In the genomic region with DNA sequence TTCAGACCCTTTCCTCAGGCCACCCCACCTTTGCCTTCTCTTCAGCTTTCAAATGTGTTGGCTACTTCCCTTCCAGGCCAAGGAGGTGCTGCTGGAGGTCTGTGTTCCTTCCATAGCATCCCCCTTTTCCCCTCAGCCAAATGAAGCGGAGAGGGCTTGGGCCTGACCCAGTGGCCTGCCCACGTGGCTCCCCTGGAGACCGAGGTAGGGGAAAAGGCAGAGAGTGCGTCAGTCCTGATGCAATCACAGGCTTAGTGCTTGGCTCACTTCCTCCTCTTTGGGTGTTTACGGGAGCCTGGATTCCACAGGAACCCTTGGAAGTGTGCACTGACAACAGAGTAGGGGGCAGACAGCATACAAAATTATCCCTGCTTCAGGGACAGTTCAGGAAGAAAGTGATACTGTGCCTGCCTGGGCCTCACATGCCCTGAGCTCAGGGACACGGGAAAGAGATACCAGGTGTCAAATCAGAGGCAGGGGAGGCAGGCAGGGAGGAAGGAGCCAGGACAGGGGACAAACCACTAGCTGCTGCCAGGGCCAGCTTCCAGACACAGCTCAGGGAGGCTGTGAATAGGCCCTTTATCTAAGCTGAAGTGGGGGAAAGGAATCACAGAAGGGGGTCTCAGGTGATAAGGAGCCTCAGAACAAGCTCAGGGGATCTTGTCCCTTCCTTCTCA, we compare ENCODE assay signal across 8 cellular contexts. TPM values are rescaled to one million over a fixed set of nuclear protein-coding genes. Genes with fewer than 3 reads are reported as not detected.
DNase-seq lines count a peak whose midpoint lies in the region; ATAC-seq and TF ChIP-seq lines count a peak whose summit lies in the region.

No MANE protein-coding gene starts in this region.

- H3K9me3 Mint-ChIP-seq in activated naive CD4-positive, alpha-beta T cell treated with anti-CD3 and anti-CD28 coated beads, Interleukin-2, amount 50 U/mL, for 24 hours, result no peaks in the 10 kb centered on the region
- H3K9me3 Mint-ChIP-seq in activated CD4-positive, alpha-beta memory T cell treated with anti-CD3 and anti-CD28 coated beads, Interleukin-2, amount 10 ng/mL, durations not matched to agents 7 days and 5 days, result no peaks in the 10 kb centered on the region

- CTCF ChIA-PET in activated CD4-positive, alpha-beta memory T cell treated with anti-CD3 and anti-CD28 coated beads, Interleukin-2, amount 10 ng/mL, durations not matched to agents 7 days and 5 days (lab: Charles Lee), result interaction anchor here (1.2 to 17.7 kb wide), 8 partner anchors 9 to 166 kb away, joined by 3 to 395 read pairs (median 7); a partner anchor contains a TSS

- no peak overlapping the region for H3K4me3 Mint-ChIP-seq in activated naive CD4-positive, alpha-beta T cell treated with anti-CD3 and anti-CD28 coated beads, Interleukin-2, amount 50 U/mL, for 24 hours
- H3K4me3 Mint-ChIP-seq in activated CD4-positive, alpha-beta memory T cell treated with anti-CD3 and anti-CD28 coated beads, Interleukin-2, amount 10 ng/mL, durations not matched to agents 7 days and 5 days, result no peak overlapping the region

- no peak for DNase-seq in activated naive CD4-positive, alpha-beta T cell treated with Interleukin-2 at 50 U/mL for 16 hours
- DNase-seq in activated CD4-positive, alpha-beta memory T cell treated with anti-CD3 and anti-CD28 coated beads, Interleukin-2, amount 10 ng/mL, durations not matched to agents 7 days and 5 days, result no peak
- DNase-seq in foreskin keratinocyte, result peak; percentile 76 to 90
- DNase-seq in occipital lobe (lab: John Stamatoyannopoulos, UW), result peak; percentile 16
- no peak for DNase-seq in germinal center (ENCODE audit: low spot score)

- peak overlapping the region; percentile 99 for H3K27ac ChIP-seq in foreskin keratinocyte

- H3K27me3 ChIP-seq in foreskin keratinocyte, result no peaks in the 10 kb centered on the region

- peak; percentile 77 for ATAC-seq in foreskin keratinocyte
- ATAC-seq in GM18907 (IDR thresholded peaks at IDR 0.05; ENCODE audit: unreplicated experiment), result no peak
- no peak for ATAC-seq in HG02840 (IDR thresholded peaks at IDR 0.05; ENCODE audit: low FRiP score, unreplicated experiment)

- no peak for TF ChIP-seq CTCF in foreskin keratinocyte (conservative IDR thresholded peaks at IDR 0.05)

- POLR2A ChIA-PET in activated CD4-positive, alpha-beta memory T cell treated with anti-CD3 and anti-CD28 coated beads, Interleukin-2, amount 10 ng/mL, durations not matched to agents 7 days and 5 days (lab: Charles Lee), result interaction anchor here (1.3 to 8.1 kb wide), 7 partner anchors 10 to 62 kb away, joined by 4 to 222 read pairs (median 9); a partner anchor contains a TSS

- H3K27me3 Mint-ChIP-seq in activated naive CD4-positive, alpha-beta T cell treated with anti-CD3 and anti-CD28 coated beads, Interleukin-2, amount 50 U/mL, for 24 hours, result no peaks in the 10 kb centered on the region
- H3K27me3 Mint-ChIP-seq in activated CD4-positive, alpha-beta memory T cell treated with anti-CD3 and anti-CD28 coated beads, Interleukin-2, amount 10 ng/mL, durations not matched to agents 7 days and 5 days, result no peaks in the 10 kb centered on the region

- no peaks in the 10 kb centered on the region for H3K36me3 Mint-ChIP-seq in activated naive CD4-positive, alpha-beta T cell treated with anti-CD3 and anti-CD28 coated beads, Interleukin-2, amount 50 U/mL, for 24 hours
- no peaks in the 10 kb centered on the region for H3K36me3 Mint-ChIP-seq in activated CD4-positive, alpha-beta memory T cell treated with anti-CD3 and anti-CD28 coated beads, Interleukin-2, amount 10 ng/mL, durations not matched to agents 7 days and 5 days (ENCODE audit: low read depth)

- peaks cover 22% of the 10 kb centered on the region for H3K4me1 ChIP-seq in foreskin keratinocyte

- peaks cover 60% of the 10 kb centered on the region for H3K4me1 Mint-ChIP-seq in activated naive CD4-positive, alpha-beta T cell treated with anti-CD3 and anti-CD28 coated beads, Interleukin-2, amount 50 U/mL, for 24 hours
- peaks cover 74% of the 10 kb centered on the region for H3K4me1 Mint-ChIP-seq in activated CD4-positive, alpha-beta memory T cell treated with anti-CD3 and anti-CD28 coated beads, Interleukin-2, amount 10 ng/mL, durations not matched to agents 7 days and 5 days

- H3K27ac Mint-ChIP-seq in activated naive CD4-positive, alpha-beta T cell treated with anti-CD3 and anti-CD28 coated beads, Interleukin-2, amount 50 U/mL, for 24 hours, result peak overlapping the region; percentile 90
- peak overlapping the region; percentile 69 for H3K27ac Mint-ChIP-seq in activated CD4-positive, alpha-beta memory T cell treated with anti-CD3 and anti-CD28 coated beads, Interleukin-2, amount 10 ng/mL, durations not matched to agents 7 days and 5 days

RNA-seq across cellular contexts. Expression of a gene that starts 16.6 kb away (rescaled TPM):
- total RNA-seq in activated CD4-positive, alpha-beta memory T cell treated with anti-CD3 and anti-CD28 coated beads, Interleukin-2, amount 10 ng/mL, durations not matched to agents 7 days and 5 days, result 100 to 1,000 TPM; 337 to 349 TPM
- total RNA-seq in foreskin keratinocyte, result 251 and 254 TPM in 2 replicates
- 130 and 148 TPM in 2 replicates for polyA plus RNA-seq in foreskin keratinocyte
- 551 TPM for total RNA-seq in occipital lobe

RNA-seq across cellular contexts. Expression of a gene that starts 58.9 kb away (rescaled TPM):
- total RNA-seq in activated CD4-positive, alpha-beta memory T cell treated with anti-CD3 and anti-CD28 coated beads, Interleukin-2, amount 10 ng/mL, durations not matched to agents 7 days and 5 days, result 100 to 1,000 TPM; 168 to 169 TPM
- total RNA-seq in foreskin keratinocyte, result 120 and 121 TPM in 2 replicates
- 81.2 and 92.5 TPM in 2 replicates for polyA plus RNA-seq in foreskin keratinocyte
- 87.2 TPM for total RNA-seq in occipital lobe

Comparison
In these comparisons a context has a peak if more than half of its experiments do, and no peak if none do; other contexts are left out.
1. DNase-seq: peak in foreskin keratinocyte (2 of 2) and occipital lobe (single experiment); none in activated naive CD4-positive, alpha-beta T cell treated with Interleukin-2 at 50 U/mL for 16 hours (single experiment), activated CD4-positive, alpha-beta memory T cell treated with anti-CD3 and anti-CD28 coated beads, Interleukin-2, amount 10 ng/mL, durations not matched to agents 7 days and 5 days (single experiment) and germinal center (single experiment).